Comparison of ENCODE assay signal across 8 cellular contexts in the genomic region with DNA sequence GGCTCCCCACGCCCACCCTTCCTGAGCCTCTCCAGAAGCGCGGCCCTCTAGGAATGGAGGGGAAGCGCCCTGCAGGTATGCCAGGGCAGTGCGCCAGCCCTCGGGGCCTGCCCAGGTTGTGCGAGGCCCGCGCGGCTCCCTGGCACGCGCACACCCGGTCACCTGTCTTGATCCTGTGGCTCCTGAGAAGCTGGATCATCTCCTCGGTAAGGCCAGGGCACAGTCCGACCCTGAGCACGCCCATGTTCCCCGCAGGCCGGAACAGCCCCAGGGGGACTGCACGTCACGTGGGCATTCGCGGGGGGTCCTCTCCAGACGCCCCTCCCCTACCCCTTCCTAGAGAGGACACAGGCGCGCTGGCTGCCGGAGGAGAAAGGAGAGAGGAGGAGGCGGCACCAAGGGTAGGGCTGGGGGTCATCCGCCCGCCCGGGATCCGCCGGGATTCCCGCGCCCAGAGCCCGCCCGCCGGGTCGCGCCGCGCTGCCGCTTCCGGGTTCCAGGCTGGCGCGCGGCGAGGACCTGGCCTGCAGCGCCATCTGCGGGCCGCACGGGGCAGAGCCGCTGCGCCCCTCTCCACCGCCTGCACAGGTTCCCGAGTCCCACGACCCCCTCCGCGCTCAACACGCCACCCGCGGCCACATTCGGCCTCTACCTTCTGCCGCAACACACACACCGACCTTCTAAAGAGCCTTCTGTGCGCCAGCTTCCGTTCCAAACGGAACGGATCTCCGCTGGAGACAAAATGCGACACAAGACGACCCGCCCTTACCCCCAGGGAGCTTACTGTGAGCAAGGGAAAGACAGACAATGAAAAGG. TPM values are rescaled to one million over a fixed set of nuclear protein-coding genes. Genes with fewer than 3 reads are reported as not detected.
DNase-seq lines count a peak whose midpoint lies in the region; ATAC-seq and TF ChIP-seq lines count a peak whose summit lies in the region.

A gene (minus strand): TSS at position 491 of the 816 bp plus-strand sequence. CDS start 247 bp downstream, at position 244.

- peak; percentile 85 for ATAC-seq in GM19025 (IDR thresholded peaks at IDR 0.05; ENCODE audit: low read depth, unreplicated experiment)
- peak; percentile 88 for ATAC-seq in HG03354 (IDR thresholded peaks at IDR 0.05; ENCODE audit: poor library complexity, severe bottlenecking, unreplicated experiment)

- intact Hi-C loops in colonic mucosa (cut with DNase I) = loop anchor here (2.0 to 5.0 kb wide), 3 partner anchors 121 to 697 kb away; no protein-coding TSS in a partner anchor

- H3K27me3 ChIP-seq in colonic mucosa (no peaks in the 10 kb centered on the region), layer of hippocampus (ENCODE audit: control insufficient read depth, insufficient read depth, low read length) (no peaks in the 10 kb centered on the region)

- DNase-seq in AG08395 (ENCODE audit: low spot score) (peak; percentile 90), NCI-H460 (ENCODE audit: extremely low read depth, low read depth) (peak; percentile 55), colonic mucosa (peak; percentile 63)
- peak; percentile 75 to 79 for DNase-seq in activated CD4-positive, alpha-beta T cell treated with anti-CD3 and anti-CD28 coated beads for 4 hours
- peak; percentile 68 to 75 for DNase-seq in stimulated activated CD4-positive, alpha-beta T cell treated with anti-CD3 and anti-CD28 coated beads, Interleukin-1b, Interleukin-23, amount 100 ng/mL, for 4 hours (ENCODE audit: low read depth in 2 of 2)

- no peaks in the 10 kb centered on the region for H3K9me3 ChIP-seq in colonic mucosa

- peak; percentile 90 for TF ChIP-seq CTCF in colonic mucosa (IDR thresholded peaks at IDR 0.05)

- H3K27ac ChIP-seq in colonic mucosa (peak within 1 kb of the TSS; percentile 72), layer of hippocampus (ENCODE audit: low read depth, low read length) (peak within 1 kb of the TSS; percentile 65)

- peak within 1 kb of the TSS; percentile 82 to 89 for H3K9ac ChIP-seq in colonic mucosa (ENCODE audit: low read depth in 2 of 2, low read length in 2 of 2)

- H3K36me3 ChIP-seq in colonic mucosa = no peaks in the 10 kb centered on the region

- peak within 1 kb of the TSS; percentile 77 for H3K4me3 ChIP-seq in colonic mucosa

- H3K4me1 ChIP-seq in colonic mucosa = peaks cover 5% of the 10 kb centered on the region

RNA-seq across cellular contexts. Expression of the gene that starts here (rescaled TPM):
- total RNA-seq in NCI-H460 (2014; rRNA removed; shearing (Covaris generic)) = 9.9 and 10.6 TPM in 2 replicates
- 21.6 and 30.0 TPM in 2 replicates for polyA plus RNA-seq in NCI-H460 (2014; cell fraction: nucleus; rRNA removed)
- total RNA-seq in colonic mucosa = 10 to 100 TPM in 1 of 2 donors, 1 to 10 TPM in 1; 6.1 to 17.3 TPM

Comparison
In these comparisons a context has a peak if more than half of its experiments do, and no peak if none do; other contexts are left out.
1. Peak in every context shown above with its lines: DNase-seq, ATAC-seq, H3K4me3 ChIP-seq and H3K27ac ChIP-seq.